15 cellular contexts compared by ENCODE assay signal in the genomic region with DNA sequence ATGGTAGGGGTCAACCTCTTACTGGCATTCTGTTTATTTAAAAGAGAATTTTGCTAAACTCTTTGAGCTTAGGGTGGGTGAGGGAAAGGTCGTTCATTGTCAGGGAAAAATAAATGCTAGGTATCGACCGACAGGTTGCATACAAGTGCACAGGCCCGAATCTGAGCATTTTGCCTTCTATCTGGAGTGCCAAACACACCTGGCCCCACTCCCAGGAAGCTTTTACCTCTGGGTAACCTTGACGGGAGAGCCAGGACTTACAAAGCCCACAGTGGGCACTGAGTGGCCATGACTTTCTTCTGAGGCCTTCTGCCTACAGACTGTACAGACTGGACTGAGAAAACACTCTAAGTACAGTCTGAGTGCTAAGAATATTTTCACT.
DNase-seq lines count a peak whose midpoint lies in the region; ATAC-seq and TF ChIP-seq lines count a peak whose summit lies in the region.
"Had no signal": no experiment of that assay in that cellular context is flagged by ENCODE, and none has a peak within 500 bp of the region (broad histone marks: within the 10 kb centered on the region; RNA-seq: fewer than 3 reads in every experiment).

No MANE protein-coding gene starts in this region.

- DNase-seq in left ventricle myocardium superior (no peak), Right ventricle myocardium superior (no peak), T-helper 17 cell (no peak), memory B cell (ENCODE audit: low spot score in 2 of 2) (no peak), cerebellum (ENCODE audit: low spot score) (no peak), RWPE1 (ENCODE audit: low spot score) (no peak), NOMO-1 treated with dmso at 0.1 percent for 144 hours (lab: John Stamatoyannopoulos, UW; ENCODE audit: unreplicated experiment) (no peak)
- DNase-seq: activated CD4-positive, alpha-beta T cell treated with anti-CD3 and anti-CD28 coated beads, Interleukin-2, amount 50 U/mL, for 1 hour; COR-L47; GDM1; KBM-7; NCI-H1092 treated with DMSO at 0.1 percent for 48 hours; stimulated activated CD4-positive, alpha-beta T cell treated with anti-CD3 and anti-CD28 coated beads, Interleukin-1b, Interleukin-23, amount 100 ng/mL, for 48 hours had no signal

- intact Hi-C loops in left ventricle myocardium superior (cut with micrococcal nuclease) (no loop called here), Right ventricle myocardium superior (cut with DNase I) (no loop called here)

- TF ChIP-seq CTCF in RWPE1 (conservative IDR thresholded peaks at IDR 0.05; ENCODE audit: low read depth) = no peak

- H3K4me3 Mint-ChIP-seq in T-helper 17 cell (no peak overlapping the region), memory B cell (no peak overlapping the region)

- peak overlapping the region; percentile 44 for H3K27ac ChIP-seq in subcutaneous abdominal adipose tissue (ENCODE audit: low read depth, low read length)
- no peak overlapping the region for H3K27ac ChIP-seq in RWPE1

- H3K27ac Mint-ChIP-seq in T-helper 17 cell (peak overlapping the region; percentile 88), memory B cell (peak overlapping the region; percentile 77)

- peaks cover 0 to 58% (median 25%) of the 10 kb centered on the region in 5 donors for H3K4me1 ChIP-seq in subcutaneous abdominal adipose tissue (ENCODE audit: control insufficient read depth in 5 of 5, insufficient read depth in 5 of 5, low read length in 5 of 5)

- no peaks in the 10 kb centered on the region for H3K27me3 Mint-ChIP-seq in T-helper 17 cell
- no peaks in the 10 kb centered on the region for H3K27me3 Mint-ChIP-seq in memory B cell
- H3K27me3 Mint-ChIP-seq: naive thymus-derived CD8-positive, alpha-beta T cell had no signal

- no peaks in the 10 kb centered on the region for H3K9me3 ChIP-seq in T-helper 17 cell (ENCODE audit: control insufficient read depth, low read length, poor library complexity, severe bottlenecking)
- no peaks in the 10 kb centered on the region for H3K9me3 ChIP-seq in subcutaneous abdominal adipose tissue (ENCODE audit: control insufficient read depth in 5 of 5, low read length in 5 of 5)

- CTCF ChIA-PET in RWPE1 (lab: Yijun Ruan, JAX) = interaction anchor here (0.6 to 1.9 kb wide), 5 partner anchors 17 to 411 kb away, joined by 3 to 14 read pairs (median 4); no protein-coding TSS in a partner anchor

- no peaks in the 10 kb centered on the region for H3K27me3 ChIP-seq in subcutaneous abdominal adipose tissue (ENCODE audit: control insufficient read depth in 5 of 5, insufficient read depth in 4 of 5, low read length in 5 of 5)

- POLR2A ChIA-PET in RWPE1 (lab: Yijun Ruan, JAX; ENCODE audit: low non-redundant PET) = no interaction called here

- no peak overlapping the region for H3K9ac ChIP-seq in subcutaneous abdominal adipose tissue (ENCODE audit: low read length in 5 of 5)

- ATAC-seq in left ventricle myocardium superior = peak; percentile 23
- ATAC-seq in Right ventricle myocardium superior (ENCODE audit: poor library complexity) = no peak
- no peak for ATAC-seq in T-helper 17 cell
- ATAC-seq in memory B cell (ENCODE audit: low read depth) = no peak
- ATAC-seq: naive thymus-derived CD8-positive, alpha-beta T cell had no signal

- H3K36me3 Mint-ChIP-seq in T-helper 17 cell (ENCODE audit: low read depth) (no peaks in the 10 kb centered on the region), memory B cell (peaks cover 14% of the 10 kb centered on the region)

- H3K9me3 Mint-ChIP-seq in memory B cell = no peaks in the 10 kb centered on the region
- H3K9me3 Mint-ChIP-seq: naive thymus-derived CD8-positive, alpha-beta T cell had no signal

- H3K4me1 Mint-ChIP-seq in T-helper 17 cell (peaks cover 20% of the 10 kb centered on the region), memory B cell (peaks cover 14% of the 10 kb centered on the region)

- H3K36me3 ChIP-seq in subcutaneous abdominal adipose tissue (ENCODE audit: control insufficient read depth in 5 of 5, insufficient read depth in 5 of 5, low read length in 5 of 5) = peaks cover 0 to 15% (median 3%) of the 10 kb centered on the region in 5 donors

- no peak overlapping the region for H3K4me3 ChIP-seq in subcutaneous abdominal adipose tissue (ENCODE audit: low read depth in 1 of 5, low read length in 5 of 5)
